In the genomic region with DNA sequence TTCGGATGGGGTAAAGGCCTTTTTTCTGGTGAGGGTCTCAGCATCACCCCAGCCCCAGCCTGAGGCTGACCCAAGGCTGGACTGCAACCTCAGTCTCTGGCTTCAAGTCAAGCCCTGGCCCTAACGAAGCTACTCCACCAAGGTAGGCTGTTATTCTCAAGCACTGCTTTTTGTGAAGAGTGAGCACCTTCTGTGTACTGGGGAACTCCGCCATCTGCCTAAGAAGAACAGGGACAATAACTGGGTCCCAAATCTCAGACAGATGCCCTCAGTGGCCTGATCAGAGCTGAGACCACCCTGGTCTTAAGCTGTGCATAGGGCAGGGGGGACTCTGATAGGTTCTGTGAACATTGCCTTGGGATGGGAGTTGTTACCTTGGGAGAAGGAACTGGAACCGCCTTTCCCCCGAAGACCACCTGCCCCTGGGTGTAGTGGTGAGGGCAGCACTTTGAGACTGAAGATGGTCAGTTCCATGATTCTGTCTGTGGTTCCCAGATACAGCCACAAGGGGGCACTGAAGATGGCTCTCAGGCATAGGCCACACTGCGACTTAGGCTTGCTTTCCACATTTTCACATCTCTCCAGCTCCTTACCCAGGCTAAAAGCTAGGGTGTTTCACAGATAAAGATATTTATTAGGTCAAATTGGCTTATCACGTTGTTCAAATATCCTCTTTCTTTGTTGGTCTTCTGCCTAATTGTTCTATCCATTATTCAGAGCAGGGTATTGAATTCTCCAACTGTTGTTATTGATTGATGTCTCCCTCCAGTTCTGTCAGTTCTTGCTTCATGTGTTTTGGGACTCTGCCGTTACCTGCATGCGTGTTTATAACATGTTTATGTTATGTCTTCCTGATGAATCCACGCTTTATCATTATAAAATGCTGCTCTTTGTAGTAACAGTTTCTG, we compare ENCODE assay signal across 1 cellular context.
TF ChIP-seq lines count a peak whose summit lies in the region.

No MANE protein-coding gene starts in this region.

TF ChIP-seq in HepG2, 621 proteins besides CTCF, POLR2A, EP300 and RAD21 (continued from another document and continues in another):
- TF ChIP-seq THAP11 (CRISPR knock-in tag; IDR thresholded peaks at IDR 0.05) (no peak), TCF7 (IDR thresholded peaks at IDR 0.05; ENCODE audit: low read depth) (no peak), LCORL (IDR thresholded peaks at IDR 0.05) (no peak), LCORL (CRISPR knock-in tag; IDR thresholded peaks at IDR 0.05) (0 out of 2 replicates have a peak, but pooled peaks have one; percentile 38), ZMYM3 (CRISPR knock-in tag; IDR thresholded peaks at IDR 0.05) (peak; percentile 25; the same call in 1 of the 2 replicates), NFE2L2 (IDR thresholded peaks at IDR 0.05; ENCODE audit: low read length) (no peak), RAD51 (IDR thresholded peaks at IDR 0.05; ENCODE audit: borderline replicate concordance) (no peak), XRCC5 (optimal IDR thresholded peaks at IDR 0.05; ENCODE audit: low read length) (peak; percentile 90), ZNF331 (CRISPR knock-in tag; IDR thresholded peaks at IDR 0.05) (0 out of 2 replicates have a peak, but pooled peaks have one; percentile 37), KAT8 (CRISPR knock-in tag; IDR thresholded peaks at IDR 0.05) (no peak), GATAD1 (CRISPR knock-in tag; IDR thresholded peaks at IDR 0.05) (no peak), SIX1 (CRISPR knock-in tag; IDR thresholded peaks at IDR 0.05; ENCODE audit: borderline replicate concordance) (0 out of 2 replicates have a peak, but pooled peaks have one; percentile 41), ZNF614 (CRISPR knock-in tag; IDR thresholded peaks at IDR 0.05; ENCODE audit: borderline replicate concordance) (peak; percentile 63; the same call in 1 of the 2 replicates), ZNF761 (CRISPR knock-in tag; conservative IDR thresholded peaks at IDR 0.05) (no peak), NBN (conservative IDR thresholded peaks at IDR 0.05) (no peak), DPF2 (CRISPR knock-in tag; IDR thresholded peaks at IDR 0.05; ENCODE audit: borderline replicate concordance, low read depth) (no peak), GATAD2A (CRISPR knock-in tag; IDR thresholded peaks at IDR 0.05) (0 out of 2 replicates have a peak, but pooled peaks have one; percentile 14), SMAD1 (CRISPR knock-in tag; IDR thresholded peaks at IDR 0.05; ENCODE audit: borderline replicate concordance, low read depth) (no peak), ZNF256 (CRISPR knock-in tag; conservative IDR thresholded peaks at IDR 0.05) (no peak), CBFB (CRISPR knock-in tag; IDR thresholded peaks at IDR 0.05) (0 out of 2 replicates have a peak, but pooled peaks have one; percentile 34), ZNF335 (CRISPR knock-in tag; IDR thresholded peaks at IDR 0.05) (no peak), HOXA9 (CRISPR knock-in tag; IDR thresholded peaks at IDR 0.05; ENCODE audit: borderline replicate concordance) (no peak), ZNF607 (CRISPR knock-in tag; IDR thresholded peaks at IDR 0.05; ENCODE audit: borderline replicate concordance) (peak; percentile 82), HMG20A (CRISPR knock-in tag; IDR thresholded peaks at IDR 0.05; ENCODE audit: borderline replicate concordance) (no peak), RXRB (CRISPR knock-in tag; IDR thresholded peaks at IDR 0.05; ENCODE audit: borderline replicate concordance) (peak; percentile 62), ZSCAN12 (CRISPR knock-in tag; IDR thresholded peaks at IDR 0.05) (no peak), SALL1 (CRISPR knock-in tag; IDR thresholded peaks at IDR 0.05) (peak; percentile 50), ZNF205 (CRISPR knock-in tag; IDR thresholded peaks at IDR 0.05) (no peak), ZNF326 (CRISPR knock-in tag; IDR thresholded peaks at IDR 0.05; ENCODE audit: borderline replicate concordance) (no peak), MYNN (CRISPR knock-in tag; IDR thresholded peaks at IDR 0.05; ENCODE audit: low read depth) (no peak), ATM (IDR thresholded peaks at IDR 0.05; ENCODE audit: borderline replicate concordance) (no peak), ZNF598 (CRISPR knock-in tag; IDR thresholded peaks at IDR 0.05; ENCODE audit: borderline replicate concordance) (no peak), ZNF780A (CRISPR knock-in tag; IDR thresholded peaks at IDR 0.05) (no peak), TCF12 (IDR thresholded peaks at IDR 0.05) (no peak), TCF12 (CRISPR knock-in tag; IDR thresholded peaks at IDR 0.05) (no peak), LRRFIP1 (CRISPR knock-in tag; conservative IDR thresholded peaks at IDR 0.05) (no peak), PRDM10 (CRISPR knock-in tag; IDR thresholded peaks at IDR 0.05; ENCODE audit: low read depth) (peak; percentile 63; the same call in 1 of the 2 replicates), SALL2 (CRISPR knock-in tag; IDR thresholded peaks at IDR 0.05) (0 out of 2 replicates have a peak, but pooled peaks have one; percentile 31), SMYD3 (CRISPR knock-in tag; IDR thresholded peaks at IDR 0.05) (no peak), ZFX (CRISPR knock-in tag; IDR thresholded peaks at IDR 0.05; ENCODE audit: low read depth) (peak; percentile 42; the same call in 1 of the 2 replicates), NFIC (IDR thresholded peaks at IDR 0.05; ENCODE audit: low read length) (no peak), ARHGAP35 (CRISPR knock-in tag; IDR thresholded peaks at IDR 0.05; ENCODE audit: borderline replicate concordance) (no peak), SIN3A (IDR thresholded peaks at IDR 0.05; ENCODE audit: borderline replicate concordance, low read depth, low read length) (no peak), ZNF496 (CRISPR knock-in tag; IDR thresholded peaks at IDR 0.05; ENCODE audit: insufficient replicate concordance) (no peak), MED8 (CRISPR knock-in tag; IDR thresholded peaks at IDR 0.05; ENCODE audit: insufficient replicate concordance) (no peak), ZFP36 (IDR thresholded peaks at IDR 0.05; ENCODE audit: borderline replicate concordance, low read depth, low read length, partially characterized antibody) (no peak), SATB2 (CRISPR knock-in tag; IDR thresholded peaks at IDR 0.05) (no peak), ATF3 (CRISPR knock-in tag; IDR thresholded peaks at IDR 0.05) (no peak)
- TF ChIP-seq, protein P1, sequence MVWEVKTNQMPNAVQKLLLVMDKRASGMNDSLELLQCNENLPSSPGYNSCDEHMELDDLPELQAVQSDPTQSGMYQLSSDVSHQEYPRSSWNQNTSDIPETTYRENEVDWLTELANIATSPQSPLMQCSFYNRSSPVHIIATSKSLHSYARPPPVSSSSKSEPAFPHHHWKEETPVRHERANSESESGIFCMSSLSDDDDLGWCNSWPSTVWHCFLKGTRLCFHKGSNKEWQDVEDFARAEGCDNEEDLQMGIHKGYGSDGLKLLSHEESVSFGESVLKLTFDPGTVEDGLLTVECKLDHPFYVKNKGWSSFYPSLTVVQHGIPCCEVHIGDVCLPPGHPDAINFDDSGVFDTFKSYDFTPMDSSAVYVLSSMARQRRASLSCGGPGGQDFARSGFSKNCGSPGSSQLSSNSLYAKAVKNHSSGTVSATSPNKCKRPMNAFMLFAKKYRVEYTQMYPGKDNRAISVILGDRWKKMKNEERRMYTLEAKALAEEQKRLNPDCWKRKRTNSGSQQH (CRISPR knock-in tag; IDR thresholded peaks at IDR 0.05; ENCODE audit: low read depth): no peak
- TF ChIP-seq, protein P2, sequence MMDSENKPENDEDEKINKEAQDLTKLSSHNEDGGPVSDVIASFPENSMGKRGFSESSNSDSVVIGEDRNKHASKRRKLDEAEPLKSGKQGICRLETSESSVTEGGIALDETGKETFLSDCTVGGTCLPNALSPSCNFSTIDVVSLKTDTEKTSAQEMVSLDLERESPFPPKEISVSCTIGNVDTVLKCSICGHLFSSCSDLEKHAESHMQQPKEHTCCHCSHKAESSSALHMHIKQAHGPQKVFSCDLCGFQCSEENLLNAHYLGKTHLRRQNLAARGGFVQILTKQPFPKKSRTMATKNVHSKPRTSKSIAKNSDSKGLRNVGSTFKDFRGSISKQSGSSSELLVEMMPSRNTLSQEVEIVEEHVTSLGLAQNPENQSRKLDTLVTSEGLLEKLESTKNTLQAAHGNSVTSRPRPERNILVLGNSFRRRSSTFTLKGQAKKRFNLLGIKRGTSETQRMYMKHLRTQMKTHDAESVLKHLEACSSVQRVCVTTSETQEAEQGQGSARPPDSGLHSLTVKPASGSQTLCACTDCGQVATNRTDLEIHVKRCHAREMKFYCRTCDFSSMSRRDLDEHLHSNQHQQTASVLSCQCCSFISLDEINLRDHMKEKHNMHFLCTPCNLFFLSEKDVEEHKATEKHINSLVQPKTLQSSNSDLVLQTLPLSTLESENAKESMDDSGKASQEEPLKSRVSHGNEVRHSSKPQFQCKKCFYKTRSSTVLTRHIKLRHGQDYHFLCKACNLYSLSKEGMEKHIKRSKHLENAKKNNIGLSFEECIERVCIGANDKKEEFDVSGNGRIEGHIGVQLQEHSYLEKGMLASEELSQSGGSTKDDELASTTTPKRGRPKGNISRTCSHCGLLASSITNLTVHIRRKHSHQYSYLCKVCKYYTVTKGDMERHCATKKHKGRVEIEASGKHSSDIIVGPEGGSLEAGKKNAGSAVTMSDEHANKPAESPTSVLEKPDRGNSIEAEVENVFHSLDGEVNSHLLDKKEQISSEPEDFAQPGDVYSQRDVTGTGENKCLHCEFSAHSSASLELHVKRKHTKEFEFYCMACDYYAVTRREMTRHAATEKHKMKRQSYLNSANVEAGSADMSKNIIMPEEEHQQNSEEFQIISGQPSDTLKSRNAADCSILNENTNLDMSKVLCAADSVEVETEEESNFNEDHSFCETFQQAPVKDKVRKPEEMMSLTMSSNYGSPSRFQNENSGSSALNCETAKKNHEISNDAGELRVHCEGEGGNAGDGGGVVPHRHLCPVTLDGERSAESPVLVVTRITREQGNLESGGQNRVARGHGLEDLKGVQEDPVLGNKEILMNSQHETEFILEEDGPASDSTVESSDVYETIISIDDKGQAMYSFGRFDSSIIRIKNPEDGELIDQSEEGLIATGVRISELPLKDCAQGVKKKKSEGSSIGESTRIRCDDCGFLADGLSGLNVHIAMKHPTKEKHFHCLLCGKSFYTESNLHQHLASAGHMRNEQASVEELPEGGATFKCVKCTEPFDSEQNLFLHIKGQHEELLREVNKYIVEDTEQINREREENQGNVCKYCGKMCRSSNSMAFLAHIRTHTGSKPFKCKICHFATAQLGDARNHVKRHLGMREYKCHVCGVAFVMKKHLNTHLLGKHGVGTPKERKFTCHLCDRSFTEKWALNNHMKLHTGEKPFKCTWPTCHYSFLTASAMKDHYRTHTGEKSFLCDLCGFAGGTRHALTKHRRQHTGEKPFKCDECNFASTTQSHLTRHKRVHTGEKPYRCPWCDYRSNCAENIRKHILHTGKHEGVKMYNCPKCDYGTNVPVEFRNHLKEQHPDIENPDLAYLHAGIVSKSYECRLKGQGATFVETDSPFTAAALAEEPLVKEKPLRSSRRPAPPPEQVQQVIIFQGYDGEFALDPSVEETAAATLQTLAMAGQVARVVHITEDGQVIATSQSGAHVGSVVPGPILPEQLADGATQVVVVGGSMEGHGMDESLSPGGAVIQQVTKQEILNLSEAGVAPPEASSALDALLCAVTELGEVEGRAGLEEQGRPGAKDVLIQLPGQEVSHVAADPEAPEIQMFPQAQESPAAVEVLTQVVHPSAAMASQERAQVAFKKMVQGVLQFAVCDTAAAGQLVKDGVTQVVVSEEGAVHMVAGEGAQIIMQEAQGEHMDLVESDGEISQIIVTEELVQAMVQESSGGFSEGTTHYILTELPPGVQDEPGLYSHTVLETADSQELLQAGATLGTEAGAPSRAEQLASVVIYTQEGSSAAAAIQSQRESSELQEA (CRISPR knock-in tag; IDR thresholded peaks at IDR 0.05; ENCODE audit: not compliant biosample characterization): no peak
